Comparison of ENCODE assay signal across 8 cellular contexts in the genomic region with DNA sequence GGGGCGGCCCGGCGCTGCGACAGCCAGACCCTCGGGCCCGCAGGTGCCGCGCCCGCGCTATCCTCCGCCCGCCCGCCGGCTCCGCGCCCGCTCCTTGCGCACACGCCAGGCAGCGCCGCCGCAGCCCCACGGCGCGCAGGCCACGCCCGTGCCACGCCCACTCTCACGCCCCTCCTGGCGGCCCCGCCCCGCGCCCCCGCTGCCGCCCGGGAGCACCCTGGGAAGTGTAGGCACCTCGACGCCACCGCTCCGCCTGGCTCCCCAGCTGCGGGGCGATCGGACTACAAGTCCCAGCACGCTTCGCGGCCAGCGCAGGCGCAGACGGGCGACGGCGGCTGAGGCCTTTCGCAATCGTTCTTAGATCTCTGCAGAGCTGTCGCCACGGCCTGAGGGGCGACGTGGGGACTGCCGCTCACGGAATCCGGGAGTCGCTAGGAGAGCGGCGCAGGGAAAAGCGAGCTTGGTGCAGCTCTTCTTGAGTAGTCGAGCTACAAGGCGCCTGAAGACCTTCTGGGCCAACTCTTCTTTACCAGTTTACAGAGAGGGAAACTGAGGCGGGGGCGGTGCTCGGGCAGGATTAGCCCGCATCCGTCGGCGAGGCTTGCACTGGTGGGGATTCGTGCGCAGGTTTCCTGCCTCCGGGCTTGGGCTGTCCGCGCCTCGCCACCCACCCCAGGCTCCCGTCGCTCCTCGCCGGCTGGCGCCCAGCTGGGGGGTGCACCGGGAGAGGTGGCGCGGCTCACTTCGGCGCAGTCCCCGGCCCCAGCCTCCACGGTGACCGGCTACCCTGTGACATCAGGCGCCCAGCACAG. TPM values are rescaled to one million over a fixed set of nuclear protein-coding genes. Genes with fewer than 3 reads are reported as not detected.
DNase-seq lines count a peak whose midpoint lies in the region; ATAC-seq and TF ChIP-seq lines count a peak whose summit lies in the region.

Gene ABLIM2 (minus strand): TSS at position 104 of the 812 bp plus-strand sequence. CDS start 124 bp downstream, outside the sequence.

- no peak within 1 kb of the TSS for H3K27ac ChIP-seq in OCI-LY3 (ENCODE audit: low read length)

- H4K20me1 ChIP-seq in OCI-LY3 (ENCODE audit: insufficient read depth, low read length) = no peaks in the 10 kb centered on the region

- DNase-seq in DMS 273 (lab: John Stamatoyannopoulos, UW; ENCODE audit: unreplicated experiment) = peak; percentile 96
- peak; percentile 90 for DNase-seq in HuH-7.5 (ENCODE audit: low spot score)
- peak; percentile 97 for DNase-seq in activated T-cell treated with anti-CD3 and anti-CD28 coated beads for 4 hours
- DNase-seq in epithelial cell of proximal tubule (ENCODE audit: low read depth) = peak; percentile 53
- peak; percentile 96 to 99 (median 99) for DNase-seq in mucosa of descending colon
- DNase-seq in stimulated activated CD8-positive, alpha-beta memory T cell treated with anti-CD3 and anti-CD28 coated beads, Interleukin-4, amount 100 ng/mL, for 1 hour (ENCODE audit: low read depth in 2 of 2, low spot score in 1 of 2) = peak; percentile 95 to 98

- TF ChIP-seq CTCF in OCI-LY3 (IDR thresholded peaks at IDR 0.05; ENCODE audit: low read depth, low read length) (no peak), epithelial cell of proximal tubule (conservative IDR thresholded peaks at IDR 0.05; ENCODE audit: low read depth, low read length) (no peak), mucosa of descending colon (IDR thresholded peaks at IDR 0.05) (no peak)

- peaks cover 14% of the 10 kb centered on the region; the same call in 1 of the 2 replicates for H3K27me3 ChIP-seq in OCI-LY3 (ENCODE audit: low read depth, low read length)

- H2AFZ ChIP-seq in OCI-LY3 (ENCODE audit: low read depth, low read length) = peak within 1 kb of the TSS; percentile 83; the same call in 1 of the 2 replicates

- ATAC-seq in GM21528 (IDR thresholded peaks at IDR 0.05; ENCODE audit: low FRiP score, unreplicated experiment) (peak; percentile 96), mucosa of descending colon (peak; percentile 99)

- peak within 1 kb of the TSS; percentile 90 for H3K4me2 ChIP-seq in OCI-LY3 (ENCODE audit: low read length)

- peaks cover 13% of the 10 kb centered on the region for H3K4me1 ChIP-seq in OCI-LY3 (ENCODE audit: low read length)
- peaks cover 9% of the 10 kb centered on the region for H3K4me1 ChIP-seq in mucosa of descending colon (ENCODE audit: low read depth)

- intact Hi-C loops in mucosa of descending colon (cut with DNase I, micrococcal nuclease) = no loop called here

- H3K9ac ChIP-seq in OCI-LY3 (ENCODE audit: low read length) = peak within 1 kb of the TSS; percentile 50

- no peaks in the 10 kb centered on the region for H3K9me3 ChIP-seq in OCI-LY3 (ENCODE audit: insufficient read depth, low read length)
- no peaks in the 10 kb centered on the region for H3K9me3 ChIP-seq in mucosa of descending colon

- no peaks in the 10 kb centered on the region for H3K79me2 ChIP-seq in OCI-LY3 (ENCODE audit: low read length)

- H3K4me3 ChIP-seq in OCI-LY3 (ENCODE audit: low read length) (peak within 1 kb of the TSS; percentile 85), epithelial cell of proximal tubule (ENCODE audit: low read depth, low read length) (peak within 1 kb of the TSS; percentile 96), mucosa of descending colon (peak within 1 kb of the TSS; percentile 42)

- no peaks in the 10 kb centered on the region for H3K36me3 ChIP-seq in OCI-LY3 (replicated peaks; ENCODE audit: low read depth, low read length)
- H3K36me3 ChIP-seq in mucosa of descending colon (ENCODE audit: low read depth) = no peaks in the 10 kb centered on the region

RNA-seq across cellular contexts. Expression of gene ABLIM2, which starts in this region (rescaled TPM):
- total RNA-seq in epithelial cell of proximal tubule (1.0 TPM in 1 of 2 replicates, not detected in the other), mucosa of descending colon (10 to 100 TPM; 15.0 to 15.8 (median 15.5) TPM)

Comparison
In these comparisons a context has a peak if more than half of its experiments do, and no peak if none do; other contexts are left out.
1. H3K4me3 ChIP-seq: peak in every context shown above with its lines; median percentile 96 in epithelial cell of proximal tubule; 85 in OCI-LY3; 42 in mucosa of descending colon.